In the genomic region with DNA sequence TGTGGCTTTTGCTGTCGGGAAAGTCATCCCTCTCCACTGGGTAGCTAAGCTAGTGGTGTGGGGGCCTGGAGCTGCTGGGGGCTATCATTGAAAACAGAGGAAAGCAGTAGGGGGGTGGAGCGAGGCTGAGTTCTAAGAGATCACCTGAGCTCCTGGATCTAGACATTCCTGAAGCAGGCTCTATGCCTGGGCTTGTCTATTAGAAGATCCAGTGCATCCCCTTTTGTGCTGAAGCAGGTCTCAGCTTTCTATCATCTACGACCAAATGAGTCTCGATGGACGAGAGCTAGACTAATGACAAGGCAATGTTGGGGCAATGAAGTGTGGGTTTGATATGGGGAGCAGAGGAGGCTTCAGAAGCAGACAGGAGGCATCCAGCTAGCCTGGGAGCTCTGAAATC, we compare ENCODE assay signal across 23 cellular contexts. TPM values are rescaled to one million over a fixed set of nuclear protein-coding genes. Genes with fewer than 3 reads are reported as not detected.
A peak's percentile ranks its signal among the peaks of the same experiment; 100 is the strongest.
DNase-seq lines count a peak whose midpoint lies in the region; ATAC-seq, FAIRE-seq and TF ChIP-seq lines count a peak whose summit lies in the region.
"Had no signal": no experiment of that assay in that cellular context is flagged by ENCODE, and none has a peak within 500 bp of the region (broad histone marks: within the 10 kb centered on the region; RNA-seq: fewer than 3 reads in every experiment).

No MANE protein-coding gene starts in this region.

- TF ChIP-seq CTCF in HepG2 (CRISPR knock-in tag; IDR thresholded peaks at IDR 0.05): no peak
- no peak for TF ChIP-seq CTCF in osteoblast (IDR thresholded peaks at IDR 0.05; ENCODE audit: extremely low read depth, low read depth, low read length)
- TF ChIP-seq CTCF in CD4-positive, alpha-beta T cell (IDR thresholded peaks at IDR 0.05): no peak

- H3K9me3 ChIP-seq in HepG2 (ENCODE audit: low read length): no peaks in the 10 kb centered on the region
- no peaks in the 10 kb centered on the region for H3K9me3 ChIP-seq in osteoblast (ENCODE audit: low read depth, low read length)
- H3K9me3 ChIP-seq in CD4-positive, alpha-beta T cell (ENCODE audit: control insufficient read depth, low read length): no peaks in the 10 kb centered on the region
- H3K9me3 ChIP-seq: BE2C; BLaER1 treated with 17β-estradiol and CSF1 and Interleukin-3, amounts not matched to agents 10 nM and 100 nM; Caco-2 had no signal

- peaks cover 15% of the 10 kb centered on the region for H3K4me1 Mint-ChIP-seq in activated naive CD4-positive, alpha-beta T cell treated with anti-CD3 and anti-CD28 coated beads, Interleukin-2, amount 50 U/mL, for 24 hours
- H3K4me1 Mint-ChIP-seq in CD4-positive, alpha-beta T cell (ENCODE audit: low read depth): no peaks in the 10 kb centered on the region

- H3K27ac ChIP-seq in HepG2 (ENCODE audit: extremely low read length, insufficient read depth, low read length): no peak overlapping the region
- no peak overlapping the region for H3K27ac ChIP-seq in osteoblast (ENCODE audit: low read depth, low read length)
- H3K27ac ChIP-seq in CD4-positive, alpha-beta T cell (ENCODE audit: low read depth, low read length): no peak overlapping the region
- H3K27ac ChIP-seq: 22Rv1; BLaER1 treated with 17β-estradiol and CSF1 and Interleukin-3, amounts not matched to agents 10 nM and 100 nM; GM23248 had no signal

- H3K79me2 ChIP-seq in HepG2 (ENCODE audit: insufficient read depth, low read length) (no peaks in the 10 kb centered on the region), osteoblast (ENCODE audit: insufficient read depth, low read length) (no peaks in the 10 kb centered on the region)

- H3K9me3 Mint-ChIP-seq in activated naive CD4-positive, alpha-beta T cell treated with anti-CD3 and anti-CD28 coated beads, Interleukin-2, amount 50 U/mL, for 24 hours: no peaks in the 10 kb centered on the region
- no peaks in the 10 kb centered on the region for H3K9me3 Mint-ChIP-seq in CD4-positive, alpha-beta T cell
- H3K9me3 Mint-ChIP-seq: CD4-positive, alpha-beta memory T cell had no signal

- ATAC-seq in HepG2: no peak
- ATAC-seq in CD4-positive, alpha-beta T cell (ENCODE audit: poor library complexity): no peak

- H3K27me3 Mint-ChIP-seq in activated naive CD4-positive, alpha-beta T cell treated with anti-CD3 and anti-CD28 coated beads, Interleukin-2, amount 50 U/mL, for 24 hours: no peaks in the 10 kb centered on the region
- H3K27me3 Mint-ChIP-seq in CD4-positive, alpha-beta T cell: no peaks in the 10 kb centered on the region

- no peak for TF ChIP-seq RAD21 in HepG2 (CRISPR knock-in tag; IDR thresholded peaks at IDR 0.05)

- H3K4me2 ChIP-seq in HepG2 (ENCODE audit: low read depth, low read length) (no peak overlapping the region), osteoblast (ENCODE audit: insufficient read depth, low read length) (no peak overlapping the region)
- H3K4me2 ChIP-seq: BLaER1 treated with 17β-estradiol and CSF1 and Interleukin-3, amounts not matched to agents 10 nM and 100 nM had no signal

- POLR2A ChIA-PET in HepG2 (lab: Yijun Ruan, JAX): no interaction called here
- POLR2A ChIA-PET in CD4-positive, alpha-beta T cell (lab: Charles Lee): interaction anchor here (0.6 to 2.1 kb wide), 2 partner anchors 9 to 18 kb away, joined by 3 to 12 read pairs; a partner anchor contains a TSS

- H3K27me3 ChIP-seq in HepG2 (ENCODE audit: control insufficient read depth in 1 of 2, insufficient read depth in 2 of 2, low read length in 2 of 2): peaks cover 2 to 57% of the 10 kb centered on the region in 2 experiments; a peak in 3 of 5 replicates
- no peaks in the 10 kb centered on the region for H3K27me3 ChIP-seq in osteoblast (ENCODE audit: insufficient read depth, low read length)
- no peaks in the 10 kb centered on the region for H3K27me3 ChIP-seq in CD4-positive, alpha-beta T cell (ENCODE audit: control insufficient read depth, insufficient read depth, low read length)
- H3K27me3 ChIP-seq: BE2C; BLaER1 treated with 17β-estradiol and CSF1 and Interleukin-3, amounts not matched to agents 10 nM and 100 nM had no signal

- no peak overlapping the region for H3K9ac ChIP-seq in HepG2 (ENCODE audit: insufficient read depth, low read depth, low read length)
- H3K9ac ChIP-seq: BLaER1 treated with 17β-estradiol and CSF1 and Interleukin-3, amounts not matched to agents 10 nM and 100 nM; GM23248 had no signal

- H3K36me3 Mint-ChIP-seq in activated naive CD4-positive, alpha-beta T cell treated with anti-CD3 and anti-CD28 coated beads, Interleukin-2, amount 50 U/mL, for 24 hours: peaks cover 5% of the 10 kb centered on the region
- H3K36me3 Mint-ChIP-seq in CD4-positive, alpha-beta T cell (ENCODE audit: low read depth): peaks cover 14% of the 10 kb centered on the region
- H3K36me3 Mint-ChIP-seq: CD14-positive monocyte had no signal

- H4K20me1 ChIP-seq in HepG2 (ENCODE audit: insufficient read depth, low read length) (no peaks in the 10 kb centered on the region), osteoblast (ENCODE audit: insufficient read depth, low read length) (no peaks in the 10 kb centered on the region)
- H4K20me1 ChIP-seq: BLaER1 treated with 17β-estradiol and CSF1 and Interleukin-3, amounts not matched to agents 10 nM and 100 nM had no signal

- in situ Hi-C loops in HepG2 (cut with HindIII; ENCODE audit: extremely low pct_ligation_motif_present, low pct_unique_long_range_greater_than_20kb): no loop called here

- H2AFZ ChIP-seq in HepG2 (ENCODE audit: low read length) (no peak overlapping the region), osteoblast (ENCODE audit: low read length) (no peak overlapping the region)
- H2AFZ ChIP-seq: GM23248 had no signal

- no peak for TF ChIP-seq EP300 in HepG2 (IDR thresholded peaks at IDR 0.05; ENCODE audit: low read depth in 2 of 2, low read length in 2 of 2)
- no peak for TF ChIP-seq EP300 in HepG2 (CRISPR knock-in tag; IDR thresholded peaks at IDR 0.05; ENCODE audit: borderline replicate concordance)

- no peak for TF ChIP-seq POLR2A in HepG2 (IDR thresholded peaks at IDR 0.05; ENCODE audit: insufficient read depth in 1 of 2, low read depth in 2 of 2, low read length in 2 of 2)

- FAIRE-seq in HepG2 (lab: Jason Lieb, UNC): no peak
- FAIRE-seq: A204.1, G401.6, GM12892, H1 had no signal

- intact Hi-C loops in HepG2 (cut with micrococcal nuclease; ENCODE audit: unreplicated experiment): no loop called here
- intact Hi-C loops in CD4-positive, alpha-beta T cell (cut with DNase I, micrococcal nuclease): no loop called here

- no peak for DNase-seq in activated naive CD4-positive, alpha-beta T cell treated with Interleukin-2 at 50 U/mL for 16 hours
- no peak for DNase-seq in HepG2 (ENCODE audit: low spot score)
- DNase-seq in osteoblast (ENCODE audit: insufficient read length, low spot score, missing footprints): peak; percentile 5
- DNase-seq in germinal center (ENCODE audit: low spot score): no peak
- DNase-seq in AML-193 (lab: John Stamatoyannopoulos, UW): no peak
- no peak for DNase-seq in CD4-positive, alpha-beta T cell
- DNase-seq: BE2C; Caco-2; CD4-positive, alpha-beta memory T cell; DMS153; DND-41; H7; HCEC 1CT had no signal

- H3K4me1 ChIP-seq in HepG2 (ENCODE audit: insufficient read depth, low read length) (no peaks in the 10 kb centered on the region), osteoblast (ENCODE audit: insufficient read depth, low read length) (no peaks in the 10 kb centered on the region)
- H3K4me1 ChIP-seq: BE2C had no signal

- BruUV-seq in HepG2 (replicated peaks; lab: Mats Ljungman, UMichigan): no TSS peak

- CTCF ChIA-PET in HepG2 (lab: Yijun Ruan, JAX; ENCODE audit: low intra/inter-chr PET ratio, low total read pairs): no interaction called here
- CTCF ChIA-PET in CD4-positive, alpha-beta T cell (lab: Charles Lee): no interaction called here

- H3K4me3 ChIP-seq in HepG2 (replicated peaks in 1 of 3; ENCODE audit: insufficient read depth in 1 of 3, low read depth in 2 of 3, low read length in 3 of 3): no peak overlapping the region
- H3K4me3 ChIP-seq in osteoblast (ENCODE audit: insufficient read depth, low read length): no peak overlapping the region
- H3K4me3 ChIP-seq: BLaER1 treated with 17β-estradiol and CSF1 and Interleukin-3, amounts not matched to agents 10 nM and 100 nM; GM23248 had no signal

- H3K36me3 ChIP-seq in HepG2 (replicated peaks in 1 of 2; ENCODE audit: control insufficient read depth in 1 of 2, insufficient read depth in 2 of 2, low read length in 2 of 2) (no peaks in the 10 kb centered on the region), osteoblast (ENCODE audit: insufficient read depth, low read length) (no peaks in the 10 kb centered on the region)
- H3K36me3 ChIP-seq: BE2C; BLaER1 treated with 17β-estradiol and CSF1 and Interleukin-3, amounts not matched to agents 10 nM and 100 nM had no signal

- peak overlapping the region; percentile 23 for H3K27ac Mint-ChIP-seq in activated naive CD4-positive, alpha-beta T cell treated with anti-CD3 and anti-CD28 coated beads, Interleukin-2, amount 50 U/mL, for 24 hours
- no peak overlapping the region for H3K27ac Mint-ChIP-seq in CD4-positive, alpha-beta T cell
- H3K27ac Mint-ChIP-seq: CD14-positive monocyte had no signal

- no peak overlapping the region for H3K4me3 Mint-ChIP-seq in activated naive CD4-positive, alpha-beta T cell treated with anti-CD3 and anti-CD28 coated beads, Interleukin-2, amount 50 U/mL, for 24 hours
- no peak overlapping the region for H3K4me3 Mint-ChIP-seq in CD4-positive, alpha-beta T cell

- WGBS in HepG2 (ENCODE audit: low lambda C conversion rate): 4% methylated on average over 5 of the region's 5 CpGs

RNA-seq across cellular contexts. Expression of a gene that starts 18.5 kb away (rescaled TPM):
- total RNA-seq in HepG2 (2016; rRNA removed; fragmentation: Illumina TruSeq; extraction: Trizol): not detected in 2 replicates
- total RNA-seq in HepG2 (2016; cell fraction: cytosol; rRNA removed; fragmentation: Illumina TruSeq; extraction: Trizol; ENCODE audit: low read depth): not detected in 2 replicates
- total RNA-seq in HepG2 (2016; cell fraction: insoluble cytoplasmic fraction; rRNA removed; fragmentation: Illumina TruSeq; extraction: Trizol): not detected in 2 replicates
- total RNA-seq in HepG2 (2016; cell fraction: membrane; rRNA removed; fragmentation: Illumina TruSeq; extraction: Trizol): not detected in 2 replicates
- not detected in 2 replicates for total RNA-seq in HepG2 (2016; cell fraction: nucleus; rRNA removed; fragmentation: Illumina TruSeq; extraction: Trizol)
- polyA plus RNA-seq in HepG2 (2011; rRNA removed): not detected in 2 replicates
- polyA plus RNA-seq in HepG2 (2011; cell fraction: cytosol; rRNA removed): not detected in 2 replicates
- polyA plus RNA-seq in HepG2 (2011; cell fraction: nucleus; rRNA removed): not detected in 2 replicates
- not detected in 2 replicates for polyA plus RNA-seq in HepG2 (2012)
- polyA plus RNA-seq in HepG2 (2016; cell fraction: cytosol; fragmentation: Illumina TruSeq; extraction: Trizol; ENCODE audit: low read depth): not detected in 2 replicates
- not detected in 2 replicates for polyA plus RNA-seq in HepG2 (2016; cell fraction: insoluble cytoplasmic fraction; fragmentation: Illumina TruSeq; extraction: Trizol; ENCODE audit: low read depth)
- not detected in 2 replicates for polyA plus RNA-seq in HepG2 (2016; cell fraction: membrane; fragmentation: Illumina TruSeq; extraction: Trizol; ENCODE audit: low read depth)
- not detected in 2 replicates for polyA plus RNA-seq in HepG2 (2016; cell fraction: nucleus; fragmentation: Illumina TruSeq; extraction: Trizol; ENCODE audit: insufficient read depth, low read depth)
- polyA minus RNA-seq in HepG2 (2011; rRNA and poly(A)+ RNA removed; ENCODE audit: low replicate concordance): not detected in 2 replicates
- polyA minus RNA-seq in HepG2 (2011; cell fraction: cytosol; rRNA and poly(A)+ RNA removed): not detected in 2 replicates
- not detected in 2 replicates for polyA minus RNA-seq in HepG2 (2011; cell fraction: nucleus; rRNA and poly(A)+ RNA removed)
- total RNA-seq in osteoblast: not detected in 2 replicates
- total RNA-seq in CD4-positive, alpha-beta T cell: 10 to 100 TPM; 39.0 to 40.1 TPM
- total RNA-seq: Caco-2, GM23248, H1, H7 had no signal
- polyA plus RNA-seq: AG04450, GM23248, H1 had no signal

RNA-seq across cellular contexts. Expression of a gene that starts 40.8 kb away (rescaled TPM):
- 5.4 and 12.6 TPM in 2 replicates for total RNA-seq in HepG2 (2016; rRNA removed; fragmentation: Illumina TruSeq; extraction: Trizol)
- total RNA-seq in HepG2 (2016; cell fraction: cytosol; rRNA removed; fragmentation: Illumina TruSeq; extraction: Trizol; ENCODE audit: low read depth): 3.7 TPM in 2 replicates
- 5.2 and 15.5 TPM in 2 replicates for total RNA-seq in HepG2 (2016; cell fraction: insoluble cytoplasmic fraction; rRNA removed; fragmentation: Illumina TruSeq; extraction: Trizol)
- 3.3 and 3.9 TPM in 2 replicates for total RNA-seq in HepG2 (2016; cell fraction: membrane; rRNA removed; fragmentation: Illumina TruSeq; extraction: Trizol)
- total RNA-seq in HepG2 (2016; cell fraction: nucleus; rRNA removed; fragmentation: Illumina TruSeq; extraction: Trizol): 23.9 and 29.1 TPM in 2 replicates
- 6.5 and 19.5 TPM in 2 replicates for polyA plus RNA-seq in HepG2 (2011; rRNA removed)
- 2.9 and 9.4 TPM in 2 replicates for polyA plus RNA-seq in HepG2 (2011; cell fraction: cytosol; rRNA removed)
- 21.5 and 61.9 TPM in 2 replicates for polyA plus RNA-seq in HepG2 (2011; cell fraction: nucleus; rRNA removed)
- polyA plus RNA-seq in HepG2 (2012): 220 and 303 TPM in 2 replicates
- 0.43 and 0.67 TPM in 2 replicates for polyA plus RNA-seq in HepG2 (2016; cell fraction: cytosol; fragmentation: Illumina TruSeq; extraction: Trizol; ENCODE audit: low read depth)
- 5.0 and 5.7 TPM in 2 replicates for polyA plus RNA-seq in HepG2 (2016; cell fraction: insoluble cytoplasmic fraction; fragmentation: Illumina TruSeq; extraction: Trizol; ENCODE audit: low read depth)
- polyA plus RNA-seq in HepG2 (2016; cell fraction: membrane; fragmentation: Illumina TruSeq; extraction: Trizol; ENCODE audit: low read depth): 0.71 and 0.72 TPM in 2 replicates
- 17.4 and 17.7 TPM in 2 replicates for polyA plus RNA-seq in HepG2 (2016; cell fraction: nucleus; fragmentation: Illumina TruSeq; extraction: Trizol; ENCODE audit: insufficient read depth, low read depth)
- polyA minus RNA-seq in HepG2 (2011; rRNA and poly(A)+ RNA removed; ENCODE audit: low replicate concordance): 0.12 and 22.5 TPM in 2 replicates
- polyA minus RNA-seq in HepG2 (2011; cell fraction: cytosol; rRNA and poly(A)+ RNA removed): 7.7 and 23.7 TPM in 2 replicates
- 39.8 and 149 TPM in 2 replicates for polyA minus RNA-seq in HepG2 (2011; cell fraction: nucleus; rRNA and poly(A)+ RNA removed)
- total RNA-seq in osteoblast: not detected in 2 replicates
- not detected for total RNA-seq in CD4-positive, alpha-beta T cell
- total RNA-seq: Caco-2; CD4-positive, alpha-beta memory T cell; GM23248; H1; H7 had no signal
- polyA plus RNA-seq: AG04450; CD14-positive monocyte; CD4-positive, alpha-beta memory T cell; GM23248; H1 had no signal

Comparison
In these comparisons a context has a peak if more than half of its experiments do, and no peak if none do; other contexts are left out.
1. RNA of a gene that starts 18.5 kb away (total RNA-seq): 39.0 to 40.1 TPM in CD4-positive, alpha-beta T cell; not detected in HepG2 and not detected in osteoblast; every median in the first group is over 10 times any median in the second.